ENCODE assay signal across 8 cellular contexts in the genomic region with DNA sequence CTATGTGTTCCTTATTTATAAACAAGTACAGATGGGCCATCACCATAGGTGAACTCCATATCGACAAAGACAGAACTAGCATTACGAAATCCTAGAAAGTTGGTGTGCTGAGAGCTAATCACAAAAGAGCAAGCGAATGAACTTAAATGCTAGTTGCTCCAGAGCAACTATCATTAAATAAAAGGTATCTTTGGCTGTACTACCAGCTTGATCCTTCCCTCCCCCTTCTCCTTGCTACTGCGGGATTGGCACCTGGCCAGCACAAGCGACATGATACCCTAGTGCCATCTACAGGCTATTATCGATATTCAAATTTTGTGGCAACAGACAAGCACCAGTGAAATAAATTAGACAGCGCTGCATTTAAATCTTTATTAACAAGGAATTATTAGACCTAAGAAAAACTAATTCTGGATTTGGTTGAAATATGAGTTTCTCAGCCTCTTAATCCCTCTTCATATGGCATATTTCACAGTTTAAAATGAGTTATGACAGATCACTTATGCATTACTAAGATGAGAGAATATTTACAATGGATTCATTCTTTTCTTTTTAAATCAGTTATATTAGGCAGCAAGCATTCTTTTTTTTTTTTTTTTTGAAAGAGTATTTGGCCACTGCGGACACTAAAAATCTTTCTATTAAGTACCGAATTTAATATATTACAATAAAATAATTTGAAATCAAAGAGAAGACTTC. TPM values are rescaled to one million over a fixed set of nuclear protein-coding genes. Genes with fewer than 3 reads are reported as not detected.
DNase-seq lines count a peak whose midpoint lies in the region; ATAC-seq and TF ChIP-seq lines count a peak whose summit lies in the region.

No MANE protein-coding gene starts in this region.

- peaks cover 7% of the 10 kb centered on the region for H3K4me1 ChIP-seq in right cardiac atrium (ENCODE audit: control insufficient read depth, insufficient read depth, low read length)

- 11% methylated on average over 9 of the region's 9 CpGs for WGBS in right cardiac atrium

- intact Hi-C loops in right cardiac atrium (cut with DNase I): loop anchor here (10.0 kb wide), 3 partner anchors 149 to 1569 kb away; no protein-coding TSS in a partner anchor

- peak; percentile 56 for TF ChIP-seq CTCF in retinal pigment epithelial cell (conservative IDR thresholded peaks at IDR 0.05; ENCODE audit: low read depth, low read length)

- no peak overlapping the region for H3K4me3 ChIP-seq in MG63
- H3K4me3 ChIP-seq in right cardiac atrium (ENCODE audit: low read length): peak overlapping the region; percentile 43
- H3K4me3 ChIP-seq in retinal pigment epithelial cell (ENCODE audit: low read length): peak overlapping the region; percentile 10

- DNase-seq in DMS153 treated with DMSO at 0.1 percent for 48 hours (lab: John Stamatoyannopoulos, UW; ENCODE audit: unreplicated experiment) (peak; percentile 59), MG63 (peak; percentile 49), SHP77 (lab: John Stamatoyannopoulos, UW) (peak; percentile 30 to 72), anterior cingulate cortex (lab: John Stamatoyannopoulos, UW) (peak in 56 of 58 donors; percentile 4 to 90 (median 70)), right cardiac atrium (peak; percentile 74 to 90 (median 88)), retinal pigment epithelial cell (ENCODE audit: low read depth) (peak; percentile 67)
- no peak for DNase-seq in effector CD4-positive, alpha-beta T cell

- no peaks in the 10 kb centered on the region for H3K36me3 ChIP-seq in MG63

- no peak overlapping the region for H3K27ac ChIP-seq in right cardiac atrium (ENCODE audit: low read length)

- peak; percentile 70 for ATAC-seq in GM21723 (IDR thresholded peaks at IDR 0.05; ENCODE audit: unreplicated experiment)
- ATAC-seq in right cardiac atrium: peak; percentile 84 to 89

- H3K27me3 ChIP-seq in MG63: no peaks in the 10 kb centered on the region
- H3K27me3 ChIP-seq in right cardiac atrium (ENCODE audit: control insufficient read depth, insufficient read depth): no peaks in the 10 kb centered on the region

- H3K9me3 ChIP-seq in MG63: no peaks in the 10 kb centered on the region
- H3K9me3 ChIP-seq in right cardiac atrium (ENCODE audit: control insufficient read depth, low read length): no peaks in the 10 kb centered on the region

RNA-seq across cellular contexts. Expression of gene PCDH9, which starts 5.8 kb away (rescaled TPM):
- 0.62 and 1.9 TPM in 2 replicates for total RNA-seq in MG63 (2014; rRNA removed; shearing (Covaris generic); ENCODE audit: low replicate concordance)
- 10 to 100 TPM; 22.2 to 30.0 (median 28.2) TPM for total RNA-seq in right cardiac atrium
- polyA plus RNA-seq in right cardiac atrium: 5.1 TPM
